Comparison of ENCODE assay signal across 17 cellular contexts in the genomic region with DNA sequence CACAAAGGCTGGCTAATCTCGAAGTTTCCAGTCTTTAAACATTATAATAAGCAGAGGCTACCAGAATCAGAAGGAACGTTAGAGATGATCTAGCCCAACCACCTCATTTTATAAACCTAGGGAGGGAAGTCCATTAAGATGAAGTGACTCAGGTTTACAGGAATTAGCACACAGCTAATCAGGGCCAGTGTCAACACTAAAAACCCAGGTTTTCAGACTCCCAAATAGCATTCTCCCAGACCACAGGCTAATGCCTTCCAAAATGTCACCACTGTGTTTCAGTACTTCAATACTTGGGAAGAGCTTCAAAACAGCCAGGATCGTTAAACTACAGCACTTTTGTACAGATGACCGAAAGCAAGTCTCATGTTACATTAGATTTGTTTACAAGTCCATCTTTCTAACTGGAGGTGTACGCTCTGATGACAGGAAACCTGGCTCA.
DNase-seq lines count a peak whose midpoint lies in the region; ATAC-seq and TF ChIP-seq lines count a peak whose summit lies in the region.
"Had no signal": no experiment of that assay in that cellular context is flagged by ENCODE, and none has a peak within 500 bp of the region (broad histone marks: within the 10 kb centered on the region; RNA-seq: fewer than 3 reads in every experiment).

No MANE protein-coding gene starts in this region.

- DNase-seq in AG08396 (ENCODE audit: low spot score) = peak; percentile 39
- peak; percentile 71 for DNase-seq in H4 (ENCODE audit: low spot score)
- peak; percentile 54 for DNase-seq in amniotic epithelial cell (ENCODE audit: low read depth)
- no peak for DNase-seq in left lobe of liver (ENCODE audit: low spot score)
- no peak for DNase-seq in hippocampal formation (lab: John Stamatoyannopoulos, UW)
- DNase-seq in GM20000 (ENCODE audit: low spot score) = no peak
- no peak for DNase-seq in NCI-H2029 (lab: John Stamatoyannopoulos, UW)
- DNase-seq in cerebellum (ENCODE audit: low spot score) = no peak
- DNase-seq: activated naive CD4-positive, alpha-beta T cell treated with Interleukin-2 at 50 U/mL for 16 hours; AML-193; effector memory CD4-positive, alpha-beta T cell; foreskin melanocyte; naive thymus-derived CD4-positive, alpha-beta T cell; NCI-H1930; NK-92 treated with Interleukin-12 subunit alpha and Interleukin-12 subunit beta, amount 100 ng/mL, for 24 hours; stimulated activated CD4-positive, alpha-beta T cell treated with anti-CD3 and anti-CD28 coated beads, Interleukin-15, amount 100 ng/mL, for 24 hours had no signal

- TF ChIP-seq CTCF in GM20000 (IDR thresholded peaks at IDR 0.05; ENCODE audit: extremely low read depth, missing control alignments) = no peak

- ATAC-seq in left lobe of liver = peak; percentile 73
- ATAC-seq: activated CD4-positive, CD25-positive, alpha-beta regulatory T cell treated with anti-CD3 and anti-CD28 coated beads, Interleukin-2, amount 50 U/mL, for 24 hours; naive thymus-derived CD4-positive, alpha-beta T cell had no signal

Comparison
In these comparisons a context has a peak if more than half of its experiments do, and no peak if none do; other contexts are left out.
1. DNase-seq: peak in AG08396 (single experiment), H4 (single experiment) and amniotic epithelial cell (single experiment); none in left lobe of liver (single experiment), hippocampal formation (0 of 2), GM20000 (single experiment), NCI-H2029 (single experiment) and cerebellum (single experiment).